Comparison of ENCODE assay signal across 10 cellular contexts in genomic region chr11:14288189-14288935, GRCh38.
DNase-seq lines count a peak whose midpoint lies in the region; ATAC-seq and TF ChIP-seq lines count a peak whose summit lies in the region.
"Had no signal": no experiment of that assay in that cellular context is flagged by ENCODE, and none has a peak within 500 bp of the region (broad histone marks: within the 10 kb centered on the region; RNA-seq: fewer than 3 reads in every experiment).

No MANE protein-coding gene starts in this region.

- H3K36me3 ChIP-seq in PC-3 (ENCODE audit: low read depth, low read length) (peaks cover 7% of the 10 kb centered on the region; the same call in 1 of the 2 replicates), osteoblast (ENCODE audit: insufficient read depth, low read length) (peaks cover 21% of the 10 kb centered on the region)

- no peaks in the 10 kb centered on the region for H3F3A ChIP-seq in PC-3 (ENCODE audit: low read length, unreplicated experiment)

- DNase-seq in EH (ENCODE audit: low read depth), result peak; percentile 90
- peak; percentile 71 for DNase-seq in PC-3
- DNase-seq in dedifferentiated amniotic fluid mesenchymal stem cell (ENCODE audit: extremely low spot score), result peak; percentile 87
- DNase-seq in osteoblast (ENCODE audit: insufficient read length, low spot score, missing footprints), result peak; percentile 86
- no peak for DNase-seq in inferior parietal cortex (ENCODE audit: extremely low spot score)
- DNase-seq in HuH-7.5 (ENCODE audit: low spot score), result no peak
- no peak for DNase-seq in NCI-H226
- DNase-seq: erythroblast, H7 had no signal

- H4K20me1 ChIP-seq in PC-3 (ENCODE audit: low read length) (no peaks in the 10 kb centered on the region), osteoblast (ENCODE audit: insufficient read depth, low read length) (no peaks in the 10 kb centered on the region)

- H3K4me2 ChIP-seq in PC-3 (ENCODE audit: low read length) (peak overlapping the region; percentile 68), osteoblast (ENCODE audit: insufficient read depth, low read length) (peak overlapping the region; percentile 78)

- TSS peak; percentile 54 for BruUV-seq in PC-3 (replicated peaks; lab: Mats Ljungman, UMichigan)

- no peaks in the 10 kb centered on the region for H3K9me2 ChIP-seq in PC-3 (replicated peaks; ENCODE audit: low read length)

- peak; percentile 99 for ATAC-seq in PC-3
- no peak for ATAC-seq in HG02642 (IDR thresholded peaks at IDR 0.05; ENCODE audit: poor library complexity, unreplicated experiment)

- no peak for TF ChIP-seq CTCF in PC-3 (conservative IDR thresholded peaks at IDR 0.05; ENCODE audit: low read depth, low read length)
- TF ChIP-seq CTCF in osteoblast (IDR thresholded peaks at IDR 0.05; ENCODE audit: extremely low read depth, low read depth, low read length), result no peak

- H3K27ac ChIP-seq in PC-3 (ENCODE audit: low read length) (peak overlapping the region; percentile 47), osteoblast (ENCODE audit: low read depth, low read length) (peak overlapping the region; percentile 92)

- no peak overlapping the region for H3K9ac ChIP-seq in PC-3 (ENCODE audit: low read length)

- H2AFZ ChIP-seq in PC-3 (ENCODE audit: low read length) (no peak overlapping the region), osteoblast (ENCODE audit: low read length) (no peak overlapping the region)

- no peaks in the 10 kb centered on the region for H3K27me3 ChIP-seq in PC-3 (ENCODE audit: low read length)
- H3K27me3 ChIP-seq in osteoblast (ENCODE audit: insufficient read depth, low read length), result no peaks in the 10 kb centered on the region

- no peaks in the 10 kb centered on the region for H3K79me2 ChIP-seq in PC-3 (ENCODE audit: low read length)
- H3K79me2 ChIP-seq in osteoblast (ENCODE audit: insufficient read depth, low read length), result peaks cover 17% of the 10 kb centered on the region

- peaks cover 16% of the 10 kb centered on the region for H3K4me1 ChIP-seq in PC-3 (ENCODE audit: insufficient read depth, low read length)
- H3K4me1 ChIP-seq in osteoblast (ENCODE audit: insufficient read depth, low read length), result peaks cover 21% of the 10 kb centered on the region

- POLR2A ChIA-PET in PC-3 (lab: Charles Lee; ENCODE audit: unreplicated experiment), result no interaction called here

- intact Hi-C loops in PC-3 (cut with micrococcal nuclease), result no loop called here

- peak overlapping the region; percentile 30; the same call in 1 of the 2 replicates for H3K4me3 ChIP-seq in PC-3 (ENCODE audit: low read length)
- peak overlapping the region; percentile 57 for H3K4me3 ChIP-seq in osteoblast (ENCODE audit: insufficient read depth, low read length)

- CTCF ChIA-PET in PC-3 (lab: Charles Lee), result interaction anchor here (1.5 kb wide), 1 partner anchor 167 kb away, joined by 5 read pairs; no protein-coding TSS in a partner anchor

- H3K9me3 ChIP-seq in PC-3 (ENCODE audit: low read length), result no peaks in the 10 kb centered on the region
- no peaks in the 10 kb centered on the region for H3K9me3 ChIP-seq in osteoblast (ENCODE audit: low read depth, low read length)

Comparison
In these comparisons a context has a peak if more than half of its experiments do, and no peak if none do; other contexts are left out.
1. DNase-seq: peak in EH (single experiment), PC-3 (single experiment), dedifferentiated amniotic fluid mesenchymal stem cell (single experiment) and osteoblast (single experiment); none in inferior parietal cortex (single experiment), HuH-7.5 (single experiment) and NCI-H226 (single experiment).